Comparison of ENCODE assay signal across 17 cellular contexts in the genomic region with DNA sequence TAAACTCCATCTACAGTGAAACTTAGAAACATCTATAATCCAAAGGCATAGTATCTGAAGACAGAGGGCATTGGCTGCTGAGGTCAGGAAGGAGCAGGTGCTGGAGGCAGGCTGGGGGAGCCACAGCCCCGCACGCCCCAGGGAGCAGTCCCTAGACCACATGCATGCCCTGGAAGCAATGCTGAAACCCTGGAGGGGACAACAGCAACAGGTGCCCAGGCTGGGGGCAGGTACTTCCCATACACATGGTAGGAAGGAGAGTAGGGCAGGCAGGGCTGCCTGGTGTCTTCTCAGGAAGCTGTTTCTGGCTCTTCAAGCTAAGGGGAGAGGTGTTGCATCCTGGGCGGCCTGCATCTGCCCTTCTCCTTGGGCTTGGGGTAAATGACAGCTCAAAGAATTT. TPM values are rescaled to one million over a fixed set of nuclear protein-coding genes. Genes with fewer than 3 reads are reported as not detected.
DNase-seq lines count a peak whose midpoint lies in the region; ATAC-seq and TF ChIP-seq lines count a peak whose summit lies in the region.
"Had no signal": no experiment of that assay in that cellular context is flagged by ENCODE, and none has a peak within 500 bp of the region (broad histone marks: within the 10 kb centered on the region; RNA-seq: fewer than 3 reads in every experiment).

No MANE protein-coding gene starts in this region.

- H3K27me3 ChIP-seq in suprapubic skin = no peaks in the 10 kb centered on the region
- H3K27me3 ChIP-seq: MG63 had no signal

- WGBS in suprapubic skin = 88% methylated on average over 3 of the region's 3 CpGs

- ATAC-seq in HG02610 (IDR thresholded peaks at IDR 0.05; ENCODE audit: unreplicated experiment) = peak; percentile 52
- ATAC-seq in stimulated activated effector memory CD8-positive, alpha-beta T cell treated with anti-CD3 and anti-CD28 coated beads, Interleukin-12 subunit alpha, Interleukin-12 subunit beta, amount 100 ng/mL, for 72 hours = no peak
- ATAC-seq in HG02840 (IDR thresholded peaks at IDR 0.05; ENCODE audit: low FRiP score, unreplicated experiment) = no peak
- ATAC-seq: PC-3 had no signal

- H3K36me3 ChIP-seq in suprapubic skin = no peaks in the 10 kb centered on the region
- H3K36me3 ChIP-seq: HAP-1, MG63 had no signal

- no peaks in the 10 kb centered on the region for H3K4me1 ChIP-seq in suprapubic skin
- H3K4me1 ChIP-seq: HAP-1 had no signal

- H3K4me1 Mint-ChIP-seq in T-helper 1 cell treated with Interleukin-12 subunit alpha and Interleukin-12 subunit beta and Interleukin-4 antibody, amounts not matched to agents 30 μg/mL and 1 μg/mL, for 36 hours (ENCODE audit: low read depth) = peaks cover 32% of the 10 kb centered on the region
- H3K4me1 Mint-ChIP-seq in endothelial cell (ENCODE audit: unreplicated experiment) = peaks cover 56% of the 10 kb centered on the region
- peaks cover 57% of the 10 kb centered on the region for H3K4me1 Mint-ChIP-seq in stimulated activated effector memory CD8-positive, alpha-beta T cell treated with anti-CD3 and anti-CD28 coated beads, Interleukin-12 subunit alpha, Interleukin-12 subunit beta, amount 100 ng/mL, for 72 hours

- H3K27ac ChIP-seq in suprapubic skin = no peak overlapping the region
- H3K27ac ChIP-seq: 22Rv1, C4-2B, HL-60 had no signal

- TF ChIP-seq CTCF in endothelial cell (IDR thresholded peaks at IDR 0.05; ENCODE audit: unreplicated experiment) = no peak
- TF ChIP-seq CTCF in suprapubic skin (IDR thresholded peaks at IDR 0.05) = no peak

- H3K27me3 Mint-ChIP-seq in T-helper 1 cell treated with Interleukin-12 subunit alpha and Interleukin-12 subunit beta and Interleukin-4 antibody, amounts not matched to agents 30 μg/mL and 1 μg/mL, for 36 hours (ENCODE audit: low read depth) = no peaks in the 10 kb centered on the region
- H3K27me3 Mint-ChIP-seq in endothelial cell (ENCODE audit: unreplicated experiment) = no peaks in the 10 kb centered on the region

- DNase-seq in T-helper 1 cell (no peak), endothelial cell (ENCODE audit: low spot score) (peak; percentile 37), suprapubic skin (ENCODE audit: low spot score in 2 of 2) (no peak), GF-D8 (lab: John Stamatoyannopoulos, UW) (no peak)
- DNase-seq in stimulated activated effector memory CD8-positive, alpha-beta T cell treated with anti-CD3 and anti-CD28 coated beads, Interleukin-12 subunit alpha, Interleukin-12 subunit beta, amount 100 ng/mL, for 72 hours (ENCODE audit: low spot score in 2 of 2) = no peak
- DNase-seq: MG63, NCI-H1092 treated with DMSO at 0.1 percent for 48 hours, NCI-H187, NCI-H446, PC-3 had no signal

- H3K27ac Mint-ChIP-seq in T-helper 1 cell treated with Interleukin-12 subunit alpha and Interleukin-12 subunit beta and Interleukin-4 antibody, amounts not matched to agents 30 μg/mL and 1 μg/mL, for 36 hours = peak overlapping the region; percentile 45
- H3K27ac Mint-ChIP-seq in endothelial cell (ENCODE audit: unreplicated experiment) = peak overlapping the region; percentile 86
- H3K27ac Mint-ChIP-seq in stimulated activated effector memory CD8-positive, alpha-beta T cell treated with anti-CD3 and anti-CD28 coated beads, Interleukin-12 subunit alpha, Interleukin-12 subunit beta, amount 100 ng/mL, for 72 hours = peak overlapping the region; percentile 79

- no peak overlapping the region for H3K4me3 Mint-ChIP-seq in T-helper 1 cell treated with Interleukin-12 subunit alpha and Interleukin-12 subunit beta and Interleukin-4 antibody, amounts not matched to agents 30 μg/mL and 1 μg/mL, for 36 hours
- H3K4me3 Mint-ChIP-seq in endothelial cell (ENCODE audit: unreplicated experiment) = peak overlapping the region; percentile 29
- no peak overlapping the region for H3K4me3 Mint-ChIP-seq in stimulated activated effector memory CD8-positive, alpha-beta T cell treated with anti-CD3 and anti-CD28 coated beads, Interleukin-12 subunit alpha, Interleukin-12 subunit beta, amount 100 ng/mL, for 72 hours

- no peak for TF ChIP-seq POLR2A in suprapubic skin (IDR thresholded peaks at IDR 0.05)

- no peaks in the 10 kb centered on the region for H3K9me3 ChIP-seq in suprapubic skin
- H3K9me3 ChIP-seq: HAP-1, MG63 had no signal

- TF ChIP-seq EP300 in suprapubic skin (IDR thresholded peaks at IDR 0.05) = no peak

- no peaks in the 10 kb centered on the region for H3K9me3 Mint-ChIP-seq in T-helper 1 cell treated with Interleukin-12 subunit alpha and Interleukin-12 subunit beta and Interleukin-4 antibody, amounts not matched to agents 30 μg/mL and 1 μg/mL, for 36 hours
- H3K9me3 Mint-ChIP-seq in endothelial cell (ENCODE audit: unreplicated experiment) = no peaks in the 10 kb centered on the region
- no peaks in the 10 kb centered on the region for H3K9me3 Mint-ChIP-seq in stimulated activated effector memory CD8-positive, alpha-beta T cell treated with anti-CD3 and anti-CD28 coated beads, Interleukin-12 subunit alpha, Interleukin-12 subunit beta, amount 100 ng/mL, for 72 hours

- H3K36me3 Mint-ChIP-seq in T-helper 1 cell treated with Interleukin-12 subunit alpha and Interleukin-12 subunit beta and Interleukin-4 antibody, amounts not matched to agents 30 μg/mL and 1 μg/mL, for 36 hours (ENCODE audit: low read depth) = peaks cover 2% of the 10 kb centered on the region
- H3K36me3 Mint-ChIP-seq in endothelial cell (ENCODE audit: low read depth, unreplicated experiment) = peaks cover under 1% of the 10 kb centered on the region
- H3K36me3 Mint-ChIP-seq in stimulated activated effector memory CD8-positive, alpha-beta T cell treated with anti-CD3 and anti-CD28 coated beads, Interleukin-12 subunit alpha, Interleukin-12 subunit beta, amount 100 ng/mL, for 72 hours = no peaks in the 10 kb centered on the region

- no peak overlapping the region for H3K4me3 ChIP-seq in suprapubic skin
- H3K4me3 ChIP-seq: HAP-1, MG63 had no signal

RNA-seq across cellular contexts. Expression of gene EIPR1, which starts 14.9 kb away (rescaled TPM):
- 35.9 TPM for total RNA-seq in endothelial cell (ENCODE audit: unreplicated experiment)
- total RNA-seq in suprapubic skin = 10 to 100 TPM; 29.0 to 37.5 (median 30.7) TPM

RNA-seq across cellular contexts. Expression of gene TRAPPC12, which starts 16.8 kb away (rescaled TPM):
- total RNA-seq in endothelial cell (ENCODE audit: unreplicated experiment) = 105 TPM
- 100 to 1,000 TPM in 3 of 4 donors, 10 to 100 TPM in 1; 90.2 to 248 (median 157) TPM for total RNA-seq in suprapubic skin
